ENCODE assay signal across 7 cellular contexts in genomic region chr20:50540620-50541605, GRCh38. TPM values are rescaled to one million over a fixed set of nuclear protein-coding genes. Genes with fewer than 3 reads are reported as not detected.
DNase-seq lines count a peak whose midpoint lies in the region; ATAC-seq and TF ChIP-seq lines count a peak whose summit lies in the region.

No MANE protein-coding gene starts in this region.

- no peaks in the 10 kb centered on the region for H3K9me3 ChIP-seq in cardiac muscle cell (ENCODE audit: low read depth)

- H3K4me1 ChIP-seq in cardiac muscle cell (ENCODE audit: low read depth): peaks cover 9% of the 10 kb centered on the region

- DNase-seq in cardiac muscle cell (ENCODE audit: low read depth in 1 of 2, low spot score in 1 of 2): peak; percentile 19 to 95
- DNase-seq in NCI-H510A treated with DMSO at 0.1 percent for 48 hours (lab: John Stamatoyannopoulos, UW): no peak
- DNase-seq in NCI-H1436 (lab: John Stamatoyannopoulos, UW): no peak
- no peak for DNase-seq in C1 segment of cervical spinal cord (lab: John Stamatoyannopoulos, UW)

- H3K27me3 Mint-ChIP-seq in stimulated activated naive CD8-positive, alpha-beta T cell treated with anti-CD3 and anti-CD28 coated beads, Interleukin-15, Interleukin-2, amounts not matched to agents 100 ng/mL and 50 ng/mL, for 24 hours: no peaks in the 10 kb centered on the region

- no peaks in the 10 kb centered on the region for H3K9me3 Mint-ChIP-seq in stimulated activated naive CD8-positive, alpha-beta T cell treated with anti-CD3 and anti-CD28 coated beads, Interleukin-15, Interleukin-2, amounts not matched to agents 100 ng/mL and 50 ng/mL, for 24 hours

- peak overlapping the region; percentile 17 for H3K4me3 Mint-ChIP-seq in stimulated activated naive CD8-positive, alpha-beta T cell treated with anti-CD3 and anti-CD28 coated beads, Interleukin-15, Interleukin-2, amounts not matched to agents 100 ng/mL and 50 ng/mL, for 24 hours

- TF ChIP-seq CTCF in cardiac muscle cell (IDR thresholded peaks at IDR 0.05; ENCODE audit: low read depth, low read length): peak; percentile 9

- ATAC-seq in GM21423 (IDR thresholded peaks at IDR 0.05; ENCODE audit: unreplicated experiment) (peak; percentile 8), SK-N-SH treated with all-trans-retinoic acid at 6 μM for 48 hours (peak; percentile 90)

- no peak overlapping the region for H3K4me3 ChIP-seq in cardiac muscle cell

- no peaks in the 10 kb centered on the region for H3K27me3 ChIP-seq in cardiac muscle cell

- no peaks in the 10 kb centered on the region for H3K36me3 ChIP-seq in cardiac muscle cell

- H3K4me1 Mint-ChIP-seq in stimulated activated naive CD8-positive, alpha-beta T cell treated with anti-CD3 and anti-CD28 coated beads, Interleukin-15, Interleukin-2, amounts not matched to agents 100 ng/mL and 50 ng/mL, for 24 hours (ENCODE audit: low read depth): peaks cover 69% of the 10 kb centered on the region

- H3K27ac Mint-ChIP-seq in stimulated activated naive CD8-positive, alpha-beta T cell treated with anti-CD3 and anti-CD28 coated beads, Interleukin-15, Interleukin-2, amounts not matched to agents 100 ng/mL and 50 ng/mL, for 24 hours: peak overlapping the region; percentile 57

- H3K27ac ChIP-seq in cardiac muscle cell: peak overlapping the region; percentile 57

- H3K36me3 Mint-ChIP-seq in stimulated activated naive CD8-positive, alpha-beta T cell treated with anti-CD3 and anti-CD28 coated beads, Interleukin-15, Interleukin-2, amounts not matched to agents 100 ng/mL and 50 ng/mL, for 24 hours (ENCODE audit: low read depth): peaks cover 29% of the 10 kb centered on the region

TF ChIP-seq in SK-N-SH treated with all-trans-retinoic acid at 6 μM for 48 hours, 23 proteins besides CTCF, POLR2A, EP300 and RAD21:
- TF ChIP-seq ZFP3 (CRISPR knock-in tag; IDR thresholded peaks at IDR 0.05): 0 out of 2 replicates have a peak, but pooled peaks have one; percentile 28
- TF ChIP-seq RARB (CRISPR knock-in tag; IDR thresholded peaks at IDR 0.05): no peak
- TF ChIP-seq ZNF565 (CRISPR knock-in tag; conservative IDR thresholded peaks at IDR 0.05; ENCODE audit: low read depth): no peak
- TF ChIP-seq GLIS3 (CRISPR knock-in tag; IDR thresholded peaks at IDR 0.05): 0 out of 2 replicates have a peak, but pooled peaks have one; percentile 12
- TF ChIP-seq ISL1 (CRISPR knock-in tag; IDR thresholded peaks at IDR 0.05): peak; percentile 51; the same call in 1 of the 2 replicates
- TF ChIP-seq, protein P1, sequence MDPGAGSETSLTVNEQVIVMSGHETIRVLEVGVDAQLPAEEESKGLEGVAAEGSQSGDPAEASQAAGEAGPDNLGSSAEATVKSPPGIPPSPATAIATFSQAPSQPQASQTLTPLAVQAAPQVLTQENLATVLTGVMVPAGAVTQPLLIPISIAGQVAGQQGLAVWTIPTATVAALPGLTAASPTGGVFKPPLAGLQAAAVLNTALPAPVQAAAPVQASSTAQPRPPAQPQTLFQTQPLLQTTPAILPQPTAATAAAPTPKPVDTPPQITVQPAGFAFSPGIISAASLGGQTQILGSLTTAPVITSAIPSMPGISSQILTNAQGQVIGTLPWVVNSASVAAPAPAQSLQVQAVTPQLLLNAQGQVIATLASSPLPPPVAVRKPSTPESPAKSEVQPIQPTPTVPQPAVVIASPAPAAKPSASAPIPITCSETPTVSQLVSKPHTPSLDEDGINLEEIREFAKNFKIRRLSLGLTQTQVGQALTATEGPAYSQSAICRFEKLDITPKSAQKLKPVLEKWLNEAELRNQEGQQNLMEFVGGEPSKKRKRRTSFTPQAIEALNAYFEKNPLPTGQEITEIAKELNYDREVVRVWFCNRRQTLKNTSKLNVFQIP (CRISPR knock-in tag; IDR thresholded peaks at IDR 0.05; ENCODE audit: borderline replicate concordance, low read depth): no peak
- TF ChIP-seq ZC3H10 (CRISPR knock-in tag; IDR thresholded peaks at IDR 0.05): no peak
- no peak for TF ChIP-seq ARNTL (CRISPR knock-in tag; IDR thresholded peaks at IDR 0.05; ENCODE audit: borderline replicate concordance, low read depth)

RNA-seq across cellular contexts. Expression of gene PTPN1, which starts 30.7 kb away (rescaled TPM):
- 28.3 and 29.4 TPM in 2 replicates for total RNA-seq in cardiac muscle cell
- polyA plus RNA-seq in cardiac muscle cell: 19.4 and 22.7 TPM in 2 replicates

Comparison
In these comparisons a context has a peak if more than half of its experiments do, and no peak if none do; other contexts are left out.
1. DNase-seq: peak in cardiac muscle cell (2 of 2); none in NCI-H510A treated with DMSO at 0.1 percent for 48 hours (single experiment), NCI-H1436 (single experiment) and C1 segment of cervical spinal cord (0 of 14).